In the genomic region with DNA sequence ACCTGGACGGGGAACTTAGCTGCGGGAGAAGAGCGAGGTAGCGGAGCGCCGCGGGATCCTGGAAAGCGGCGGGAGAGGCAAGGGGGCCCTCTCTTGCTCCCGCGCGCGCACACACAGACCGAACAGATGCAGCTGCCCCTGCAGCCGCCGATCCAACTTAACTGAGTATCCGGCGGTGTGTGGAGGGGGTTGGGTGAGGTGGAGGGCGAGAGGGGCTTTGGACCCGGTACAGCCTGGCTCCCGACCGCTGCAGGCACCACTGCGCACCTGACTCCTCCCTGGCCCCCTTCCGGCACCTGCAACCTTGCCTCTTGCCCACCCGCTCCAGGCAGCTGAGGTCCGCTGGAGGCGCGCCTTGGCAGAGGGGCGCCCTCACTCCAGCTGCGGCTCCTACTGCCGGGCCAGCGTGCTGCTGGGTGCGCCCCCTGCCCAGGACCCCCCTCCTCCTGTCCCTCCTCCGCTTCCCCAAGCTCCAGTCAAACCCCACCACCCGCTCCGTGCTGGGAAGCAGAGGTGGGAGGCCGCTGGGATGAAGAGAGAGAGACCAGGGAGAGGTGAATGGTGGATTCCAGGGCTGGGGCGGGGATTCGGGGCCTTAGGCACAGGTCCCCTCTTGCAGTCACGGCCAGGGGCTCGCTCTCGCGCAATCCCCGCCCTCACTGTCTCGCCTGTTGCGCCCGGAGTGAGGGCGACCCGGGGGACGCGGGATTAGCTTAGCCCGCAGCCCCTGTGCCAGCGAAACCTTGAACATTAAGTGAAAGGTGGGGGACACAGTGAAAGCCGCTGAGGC, we compare ENCODE assay signal across 1 cellular context.
TF ChIP-seq lines count a peak whose summit lies in the region.

No MANE protein-coding gene starts in this region.

TF ChIP-seq in GM23338, 12 proteins besides CTCF, POLR2A, EP300 and RAD21 (continued from another document):
- TF ChIP-seq, protein P1, sequence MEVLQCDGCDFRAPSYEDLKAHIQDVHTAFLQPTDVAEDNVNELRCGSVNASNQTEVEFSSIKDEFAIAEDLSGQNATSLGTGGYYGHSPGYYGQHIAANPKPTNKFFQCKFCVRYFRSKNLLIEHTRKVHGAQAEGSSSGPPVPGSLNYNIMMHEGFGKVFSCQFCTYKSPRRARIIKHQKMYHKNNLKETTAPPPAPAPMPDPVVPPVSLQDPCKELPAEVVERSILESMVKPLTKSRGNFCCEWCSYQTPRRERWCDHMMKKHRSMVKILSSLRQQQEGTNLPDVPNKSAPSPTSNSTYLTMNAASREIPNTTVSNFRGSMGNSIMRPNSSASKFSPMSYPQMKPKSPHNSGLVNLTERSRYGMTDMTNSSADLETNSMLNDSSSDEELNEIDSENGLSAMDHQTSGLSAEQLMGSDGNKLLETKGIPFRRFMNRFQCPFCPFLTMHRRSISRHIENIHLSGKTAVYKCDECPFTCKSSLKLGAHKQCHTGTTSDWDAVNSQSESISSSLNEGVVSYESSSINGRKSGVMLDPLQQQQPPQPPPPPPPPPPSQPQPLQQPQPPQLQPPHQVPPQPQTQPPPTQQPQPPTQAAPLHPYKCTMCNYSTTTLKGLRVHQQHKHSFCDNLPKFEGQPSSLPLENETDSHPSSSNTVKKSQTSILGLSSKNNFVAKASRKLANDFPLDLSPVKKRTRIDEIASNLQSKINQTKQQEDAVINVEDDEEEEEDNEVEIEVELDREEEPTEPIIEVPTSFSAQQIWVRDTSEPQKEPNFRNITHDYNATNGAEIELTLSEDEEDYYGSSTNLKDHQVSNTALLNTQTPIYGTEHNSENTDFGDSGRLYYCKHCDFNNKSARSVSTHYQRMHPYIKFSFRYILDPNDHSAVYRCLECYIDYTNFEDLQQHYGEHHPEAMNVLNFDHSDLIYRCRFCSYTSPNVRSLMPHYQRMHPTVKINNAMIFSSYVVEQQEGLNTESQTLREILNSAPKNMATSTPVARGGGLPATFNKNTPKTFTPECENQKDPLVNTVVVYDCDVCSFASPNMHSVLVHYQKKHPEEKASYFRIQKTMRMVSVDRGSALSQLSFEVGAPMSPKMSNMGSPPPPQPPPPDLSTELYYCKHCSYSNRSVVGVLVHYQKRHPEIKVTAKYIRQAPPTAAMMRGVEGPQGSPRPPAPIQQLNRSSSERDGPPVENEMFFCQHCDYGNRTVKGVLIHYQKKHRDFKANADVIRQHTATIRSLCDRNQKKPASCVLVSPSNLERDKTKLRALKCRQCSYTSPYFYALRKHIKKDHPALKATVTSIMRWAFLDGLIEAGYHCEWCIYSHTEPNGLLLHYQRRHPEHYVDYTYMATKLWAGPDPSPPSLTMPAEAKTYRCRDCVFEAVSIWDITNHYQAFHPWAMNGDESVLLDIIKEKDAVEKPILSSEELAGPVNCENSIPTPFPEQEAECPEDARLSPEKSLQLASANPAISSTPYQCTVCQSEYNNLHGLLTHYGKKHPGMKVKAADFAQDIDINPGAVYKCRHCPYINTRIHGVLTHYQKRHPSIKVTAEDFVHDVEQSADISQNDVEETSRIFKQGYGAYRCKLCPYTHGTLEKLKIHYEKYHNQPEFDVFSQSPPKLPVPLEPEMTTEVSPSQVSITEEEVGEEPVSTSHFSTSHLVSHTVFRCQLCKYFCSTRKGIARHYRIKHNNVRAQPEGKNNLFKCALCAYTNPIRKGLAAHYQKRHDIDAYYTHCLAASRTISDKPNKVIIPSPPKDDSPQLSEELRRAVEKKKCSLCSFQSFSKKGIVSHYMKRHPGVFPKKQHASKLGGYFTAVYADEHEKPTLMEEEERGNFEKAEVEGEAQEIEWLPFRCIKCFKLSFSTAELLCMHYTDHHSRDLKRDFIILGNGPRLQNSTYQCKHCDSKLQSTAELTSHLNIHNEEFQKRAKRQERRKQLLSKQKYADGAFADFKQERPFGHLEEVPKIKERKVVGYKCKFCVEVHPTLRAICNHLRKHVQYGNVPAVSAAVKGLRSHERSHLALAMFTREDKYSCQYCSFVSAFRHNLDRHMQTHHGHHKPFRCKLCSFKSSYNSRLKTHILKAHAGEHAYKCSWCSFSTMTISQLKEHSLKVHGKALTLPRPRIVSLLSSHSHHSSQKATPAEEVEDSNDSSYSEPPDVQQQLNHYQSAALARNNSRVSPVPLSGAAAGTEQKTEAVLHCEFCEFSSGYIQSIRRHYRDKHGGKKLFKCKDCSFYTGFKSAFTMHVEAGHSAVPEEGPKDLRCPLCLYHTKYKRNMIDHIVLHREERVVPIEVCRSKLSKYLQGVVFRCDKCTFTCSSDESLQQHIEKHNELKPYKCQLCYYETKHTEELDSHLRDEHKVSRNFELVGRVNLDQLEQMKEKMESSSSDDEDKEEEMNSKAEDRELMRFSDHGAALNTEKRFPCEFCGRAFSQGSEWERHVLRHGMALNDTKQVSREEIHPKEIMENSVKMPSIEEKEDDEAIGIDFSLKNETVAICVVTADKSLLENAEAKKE (CRISPR knock-in tag; IDR thresholded peaks at IDR 0.05), result no peak
TF ChIP-seq in GM23338: peak in this region for 2.
